ENCODE assay signal across 20 cellular contexts in genomic region chr13:20388184-20388583, GRCh38.
DNase-seq lines count a peak whose midpoint lies in the region; ATAC-seq and TF ChIP-seq lines count a peak whose summit lies in the region.
"Had no signal": no experiment of that assay in that cellular context is flagged by ENCODE, and none has a peak within 500 bp of the region (broad histone marks: within the 10 kb centered on the region; RNA-seq: fewer than 3 reads in every experiment).

No MANE protein-coding gene starts in this region.

- H3K9me2 ChIP-seq in SK-N-SH: no peaks in the 10 kb centered on the region

- H4K91ac ChIP-seq in trophoblast cell (ENCODE audit: low read depth, low read length): peak overlapping the region; percentile 89

- CTCF ChIA-PET in SK-N-SH (lab: Yijun Ruan, JAX): interaction anchor here (1.3 kb wide), 1 partner anchor 9 kb away, joined by 3 read pairs; no protein-coding TSS in a partner anchor

- no peak overlapping the region for H3K4me2 ChIP-seq in SK-N-SH
- H3K4me2 ChIP-seq in KMS-11: peak overlapping the region; percentile 21; the same call in 1 of the 2 replicates
- no peak overlapping the region for H3K4me2 ChIP-seq in trophoblast cell (ENCODE audit: low read length)

- H4K8ac ChIP-seq in trophoblast cell (ENCODE audit: low read depth, low read length): peak overlapping the region; percentile 75

- no peaks in the 10 kb centered on the region for H4K20me1 ChIP-seq in SK-N-SH (ENCODE audit: insufficient read depth)
- no peaks in the 10 kb centered on the region for H4K20me1 ChIP-seq in KMS-11 (ENCODE audit: insufficient read depth)

- POLR2A ChIA-PET in SK-N-SH (lab: Yijun Ruan, JAX): no interaction called here

- peaks cover 30% of the 10 kb centered on the region for H3K79me1 ChIP-seq in trophoblast cell (ENCODE audit: low read length)

- peak overlapping the region; percentile 74 for H2BK5ac ChIP-seq in trophoblast cell (ENCODE audit: low read depth, low read length, poor library complexity)

- ATAC-seq in SK-N-SH treated with all-trans-retinoic acid at 6 μM for 48 hours (no peak), GM21367 (IDR thresholded peaks at IDR 0.05; ENCODE audit: unreplicated experiment) (no peak)

- H3F3A ChIP-seq in SK-N-SH (replicated peaks; ENCODE audit: insufficient read depth): no peaks in the 10 kb centered on the region

- no peaks in the 10 kb centered on the region for H3K9me3 ChIP-seq in SK-N-SH
- H3K9me3 ChIP-seq in trophoblast cell (ENCODE audit: insufficient read depth, low read depth, low read length): peaks cover 11% of the 10 kb centered on the region
- H3K9me3 ChIP-seq: sigmoid colon had no signal

- no peak overlapping the region for H3K4me3 ChIP-seq in SK-N-SH (ENCODE audit: low read depth in 2 of 2, low read length in 1 of 2)
- no peak overlapping the region for H3K4me3 ChIP-seq in KMS-11 (IDR thresholded peaks at IDR 0.05; ENCODE audit: insufficient read depth, low read depth, low read length)
- H3K4me3 ChIP-seq in coronary artery: no peak overlapping the region
- no peak overlapping the region for H3K4me3 ChIP-seq in trophoblast cell (ENCODE audit: low read depth, low read length)
- H3K4me3 ChIP-seq: sigmoid colon had no signal

- H3K14ac ChIP-seq in trophoblast cell (ENCODE audit: low read length): peak overlapping the region; percentile 85

- H3K27ac ChIP-seq in SK-N-SH (ENCODE audit: low read depth in 2 of 2, low read length in 1 of 2) (no peak overlapping the region), KMS-11 (no peak overlapping the region), coronary artery (no peak overlapping the region), trophoblast cell (ENCODE audit: low read depth, low read length) (peak overlapping the region; percentile 21)
- H3K27ac ChIP-seq: 22Rv1, sigmoid colon had no signal

- H2BK120ac ChIP-seq in trophoblast cell (ENCODE audit: insufficient read depth, low read length, poor library complexity): peak overlapping the region; percentile 85

- H3K23ac ChIP-seq in trophoblast cell (ENCODE audit: low read length): no peak overlapping the region

- H3K4me1 ChIP-seq in SK-N-SH (ENCODE audit: control insufficient read depth in 1 of 2, insufficient read depth in 2 of 2, low read depth in 1 of 2, low read length in 1 of 2): no peaks in the 10 kb centered on the region
- peaks cover 26% of the 10 kb centered on the region for H3K4me1 ChIP-seq in KMS-11 (ENCODE audit: low read depth, poor library complexity, severe bottlenecking)
- H3K4me1 ChIP-seq in trophoblast cell (ENCODE audit: control insufficient read depth in 1 of 2, insufficient read depth in 2 of 2, low read length in 2 of 2): peaks cover 29 to 34% of the 10 kb centered on the region in 2 experiments
- H3K4me1 ChIP-seq: BE2C, sigmoid colon had no signal

- H3K79me2 ChIP-seq in SK-N-SH (ENCODE audit: insufficient read depth) (no peaks in the 10 kb centered on the region), KMS-11 (ENCODE audit: insufficient read depth, low read depth) (no peaks in the 10 kb centered on the region), trophoblast cell (ENCODE audit: control insufficient read depth, insufficient read depth, low read length, poor library complexity) (peaks cover 10% of the 10 kb centered on the region)

- peak overlapping the region; percentile 33 for H3K18ac ChIP-seq in trophoblast cell (ENCODE audit: low read length)

- TF ChIP-seq EP300 in SK-N-SH (IDR thresholded peaks at IDR 0.05; ENCODE audit: borderline replicate concordance in 1 of 2, low read depth in 1 of 2, low read length in 1 of 2): no peak

- H3K9ac ChIP-seq in SK-N-SH: no peak overlapping the region
- H3K9ac ChIP-seq in KMS-11: no peak overlapping the region; the same call in 1 of the 2 replicates
- H3K9ac ChIP-seq in trophoblast cell (ENCODE audit: low read length): no peak overlapping the region

- H2BK12ac ChIP-seq in trophoblast cell (ENCODE audit: low read length): peak overlapping the region; percentile 98

- 100% methylated on average over 1 of the region's 2 CpGs for WGBS in SK-N-SH (ENCODE audit: low lambda C conversion rate)
- WGBS in trophoblast cell (ENCODE audit: extremely low coverage, insufficient coverage, insufficient read length): no CpG with 5 or more reads among the region's 2 CpGs

- H3K27me3 ChIP-seq in SK-N-SH (ENCODE audit: insufficient read depth): peaks cover 3% of the 10 kb centered on the region; the same call in 1 of the 2 replicates
- no peaks in the 10 kb centered on the region for H3K27me3 ChIP-seq in KMS-11 (ENCODE audit: insufficient read depth, low read depth)
- H3K27me3 ChIP-seq in trophoblast cell (ENCODE audit: insufficient read depth, low read length): no peaks in the 10 kb centered on the region
- H3K27me3 ChIP-seq: BE2C, sigmoid colon had no signal

- H3K36me3 ChIP-seq in SK-N-SH (replicated peaks in 1 of 2; ENCODE audit: control insufficient read depth in 1 of 2, insufficient read depth in 2 of 2, low read length in 1 of 2) (no peaks in the 10 kb centered on the region), KMS-11 (ENCODE audit: insufficient read depth) (no peaks in the 10 kb centered on the region), trophoblast cell (ENCODE audit: control insufficient read depth in 1 of 2, insufficient read depth in 2 of 2, low read length in 2 of 2) (no peaks in the 10 kb centered on the region)
- H3K36me3 ChIP-seq: BE2C, sigmoid colon had no signal

- TF ChIP-seq CTCF in SK-N-SH (IDR thresholded peaks at IDR 0.05) (no peak), KMS-11 (conservative IDR thresholded peaks at IDR 0.05; ENCODE audit: low read depth, low read length) (no peak), coronary artery (IDR thresholded peaks at IDR 0.05) (no peak)

- DNase-seq in SK-N-SH (no peak), coronary artery (ENCODE audit: low spot score) (peak; percentile 41), trophoblast cell (peak in 1 of 2 donors; percentile 14), medulla oblongata (ENCODE audit: extremely low spot score) (no peak), NCI-H2107 treated with DMSO at 0.1 percent for 48 hours (lab: John Stamatoyannopoulos, UW; ENCODE audit: unreplicated experiment) (no peak)
- DNase-seq: activated B cell treated with CpG ODN at 0.5 μM for 24 hours; activated naive CD4-positive, alpha-beta T cell treated with Interleukin-2 at 50 U/mL for 16 hours; BE2C; Calu3; foreskin fibroblast; left cardiac atrium; NCI-H1694 treated with DMSO at 0.1 percent for 48 hours; NCI-H446; SHP77; sigmoid colon; stimulated activated CD4-positive, alpha-beta T cell treated with anti-CD3 and anti-CD28 coated beads, Interleukin-1b, Interleukin-23, amount 100 ng/mL, for 48 hours had no signal

- TF ChIP-seq RAD21 in SK-N-SH (IDR thresholded peaks at IDR 0.05; ENCODE audit: low read length): no peak

- peak overlapping the region; percentile 24 for H4K12ac ChIP-seq in trophoblast cell (ENCODE audit: low read depth, low read length)

- peak overlapping the region; percentile 92 for H2AK5ac ChIP-seq in trophoblast cell (ENCODE audit: low read length)

- H2AFZ ChIP-seq in SK-N-SH (ENCODE audit: low read depth): peak overlapping the region; percentile 65; the same call in 1 of the 2 replicates
- H2AFZ ChIP-seq in KMS-11 (ENCODE audit: low read depth): peak overlapping the region; percentile 7; the same call in 1 of the 2 replicates
- H2AFZ ChIP-seq in trophoblast cell (ENCODE audit: insufficient read depth, low read length, poor library complexity): no peak overlapping the region

- H3K4ac ChIP-seq in trophoblast cell (ENCODE audit: low read depth, low read length): peak overlapping the region; percentile 50

TF ChIP-seq in SK-N-SH, 30 proteins besides CTCF, POLR2A, EP300 and RAD21:
- TF ChIP-seq TAF1 (IDR thresholded peaks at IDR 0.05; ENCODE audit: borderline replicate concordance, low read depth, low read length) (no peak), CHD2 (IDR thresholded peaks at IDR 0.05; ENCODE audit: low read length, partially characterized antibody) (no peak)

TF ChIP-seq in SK-N-SH treated with all-trans-retinoic acid at 6 μM for 48 hours, 23 proteins besides CTCF, POLR2A, EP300 and RAD21 (continues in another document):
- TF ChIP-seq OSR1 (CRISPR knock-in tag; IDR thresholded peaks at IDR 0.05) (no peak), POU6F1 (CRISPR knock-in tag; IDR thresholded peaks at IDR 0.05; ENCODE audit: borderline replicate concordance, low read depth) (no peak), ARNTL (CRISPR knock-in tag; IDR thresholded peaks at IDR 0.05; ENCODE audit: borderline replicate concordance, low read depth) (no peak), RARB (CRISPR knock-in tag; IDR thresholded peaks at IDR 0.05) (no peak), SNAI2 (CRISPR knock-in tag; IDR thresholded peaks at IDR 0.05) (no peak), ZFP3 (CRISPR knock-in tag; IDR thresholded peaks at IDR 0.05) (no peak), CSRNP3 (CRISPR knock-in tag; IDR thresholded peaks at IDR 0.05) (no peak), TOX (CRISPR knock-in tag; IDR thresholded peaks at IDR 0.05; ENCODE audit: borderline replicate concordance) (no peak), ISL1 (CRISPR knock-in tag; IDR thresholded peaks at IDR 0.05) (no peak), ZC3H10 (CRISPR knock-in tag; IDR thresholded peaks at IDR 0.05) (no peak)
